ENCODE assay signal across 10 cellular contexts in genomic region chr13:28475916-28476725, GRCh38. TPM values are rescaled to one million over a fixed set of nuclear protein-coding genes. Genes with fewer than 3 reads are reported as not detected.
A peak's percentile ranks its signal among the peaks of the same experiment; 100 is the strongest.
DNase-seq lines count a peak whose midpoint lies in the region; ATAC-seq, FAIRE-seq and TF ChIP-seq lines count a peak whose summit lies in the region.
"Had no signal": no experiment of that assay in that cellular context is flagged by ENCODE, and none has a peak within 500 bp of the region (broad histone marks: within the 10 kb centered on the region; RNA-seq: fewer than 3 reads in every experiment).

No MANE protein-coding gene starts in this region.

- H3K27me3 ChIP-seq in IMR-90 (ENCODE audit: control insufficient read depth, insufficient read depth, low read length) = no peaks in the 10 kb centered on the region
- H3K27me3 ChIP-seq in K562 (ENCODE audit: control insufficient read depth in 2 of 2, insufficient read depth in 2 of 2, low read length in 2 of 2) = no peaks in the 10 kb centered on the region
- no peaks in the 10 kb centered on the region for H3K27me3 ChIP-seq in right lobe of liver
- no peaks in the 10 kb centered on the region for H3K27me3 ChIP-seq in BE2C

- peak overlapping the region; percentile 93 for H2BK120ac ChIP-seq in IMR-90 (ENCODE audit: low read depth, low read length)

- DNase-seq in AML-193 (lab: John Stamatoyannopoulos, UW) = peak; percentile 58 to 71
- DNase-seq in IMR-90 = peak; percentile 97
- peak in 1 of 4 experiments; percentile 52 for DNase-seq in K562 (ENCODE audit: extremely low read depth in 1 of 4, low spot score in 3 of 4)
- no peak for DNase-seq in right lobe of liver
- DNase-seq in D721Med (ENCODE audit: insufficient read length, low spot score) = no peak
- DNase-seq in BE2C = no peak
- no peak for DNase-seq in DMS79 (lab: John Stamatoyannopoulos, UW)
- DNase-seq: NCI-H2081 treated with DMSO at 0.1 percent for 48 hours; stimulated activated CD8-positive, alpha-beta memory T cell treated with anti-CD3 and anti-CD28 coated beads, Interleukin-4, amount 100 ng/mL, for 48 hours had no signal

- H2AK9ac ChIP-seq in IMR-90 (replicated peaks; ENCODE audit: low read depth, low read length, poor library complexity) = no peak overlapping the region

- H2AK5ac ChIP-seq in IMR-90 (ENCODE audit: low read depth, low read length) = peak overlapping the region; percentile 93

- H3K18ac ChIP-seq in IMR-90 (ENCODE audit: low read depth, low read length) = peak overlapping the region; percentile 92; the same call in 1 of the 2 replicates

- H3K56ac ChIP-seq in IMR-90 (ENCODE audit: extremely low read depth, insufficient read depth, low read length) = no peak overlapping the region; the same call in 1 of the 2 replicates

- H3K4me1 ChIP-seq in IMR-90 (ENCODE audit: control insufficient read depth, insufficient read depth, low read length) = peaks cover 14% of the 10 kb centered on the region
- H3K4me1 ChIP-seq in K562 (replicated peaks in 1 of 2; ENCODE audit: control insufficient read depth in 2 of 2, insufficient read depth in 2 of 2, low read length in 2 of 2) = peaks cover 0 to 20% of the 10 kb centered on the region in 2 experiments; a peak in 3 of 5 replicates
- no peaks in the 10 kb centered on the region for H3K4me1 ChIP-seq in right lobe of liver
- H3K4me1 ChIP-seq in BE2C = peaks cover 2% of the 10 kb centered on the region

- no peaks in the 10 kb centered on the region; the same call in 1 of the 2 replicates for H3K36me3 ChIP-seq in IMR-90 (ENCODE audit: control insufficient read depth, insufficient read depth, low read length)
- H3K36me3 ChIP-seq in K562 (ENCODE audit: control insufficient read depth, insufficient read depth, low read length) = no peaks in the 10 kb centered on the region
- no peaks in the 10 kb centered on the region for H3K36me3 ChIP-seq in right lobe of liver
- no peaks in the 10 kb centered on the region for H3K36me3 ChIP-seq in BE2C

- peak overlapping the region; percentile 69; the same call in 2 of the 3 replicates for H2BK15ac ChIP-seq in IMR-90 (ENCODE audit: low read depth, low read length)

- POLR2A ChIA-PET in IMR-90 (lab: Charles Lee; ENCODE audit: unreplicated experiment) = no interaction called here
- POLR2A ChIA-PET in K562 (lab: Yijun Ruan, JAX) = no interaction called here

- H3K9me1 ChIP-seq in IMR-90 (ENCODE audit: insufficient read depth, low read length) (peaks cover 10% of the 10 kb centered on the region), K562 (ENCODE audit: control insufficient read depth, insufficient read depth, low read length) (no peaks in the 10 kb centered on the region)

- H3K79me2 ChIP-seq in K562 (ENCODE audit: control insufficient read depth, insufficient read depth, low read length) = no peaks in the 10 kb centered on the region

- in situ Hi-C loops in IMR-90 (cut with MboI; ENCODE audit: low sequenced_read_pairs) (no loop called here), K562 (cut with MboI) (no loop called here)

- peak overlapping the region; percentile 99 for H2BK5ac ChIP-seq in IMR-90 (ENCODE audit: low read depth, low read length, poor library complexity, severe bottlenecking)

- peak overlapping the region; percentile 87 for H3K14ac ChIP-seq in IMR-90 (replicated peaks; ENCODE audit: low read depth, low read length)

- BruUV-seq in IMR-90 (replicated peaks; lab: Mats Ljungman, UMichigan) (no TSS peak), K562 (replicated peaks; lab: Mats Ljungman, UMichigan) (no TSS peak)

- H3K9me3 ChIP-seq in IMR-90 (ENCODE audit: control insufficient read depth, insufficient read depth, low read length) (no peaks in the 10 kb centered on the region), K562 (replicated peaks; ENCODE audit: control insufficient read depth, insufficient read depth, low read depth, low read length) (no peaks in the 10 kb centered on the region), right lobe of liver (no peaks in the 10 kb centered on the region), BE2C (no peaks in the 10 kb centered on the region)

- TF ChIP-seq RAD21 in IMR-90 (IDR thresholded peaks at IDR 0.05; ENCODE audit: low read length) (no peak), K562 (CRISPR knock-in tag; conservative IDR thresholded peaks at IDR 0.05 in 1 of 2, IDR thresholded peaks at IDR 0.05 in 1 of 2) (no peak)

- H4K8ac ChIP-seq in IMR-90 (ENCODE audit: low read depth in 2 of 2, low read length in 2 of 2) = peak overlapping the region; percentile 1 to 92; a peak in 3 of 4 replicates

- H3K27ac ChIP-seq in IMR-90 (ENCODE audit: insufficient read depth, low read length) (peak overlapping the region; percentile 63), K562 (ENCODE audit: extremely low read depth, low read depth, low read length) (peak overlapping the region; percentile 49; the same call in 1 of the 3 replicates), right lobe of liver (no peak overlapping the region)

- TF ChIP-seq EP300 in K562 (IDR thresholded peaks at IDR 0.05; ENCODE audit: low read length) = no peak

- peak overlapping the region; percentile 66; the same call in 1 of the 2 replicates for H4K5ac ChIP-seq in IMR-90 (ENCODE audit: low read depth, low read length)

- ATAC-seq in IMR-90 (ENCODE audit: low read depth) (peak; percentile 63), K562 (peak; percentile 67), right lobe of liver (peak in 3 of 4 donors; percentile 16 to 58 (median 51)), HG02981 (IDR thresholded peaks at IDR 0.05; ENCODE audit: unreplicated experiment) (no peak)

- CTCF ChIA-PET in IMR-90 (lab: Yijun Ruan, JAX) (no interaction called here), K562 (lab: Yijun Ruan, JAX; ENCODE audit: low intra/inter-chr PET ratio) (no interaction called here)

- intact Hi-C loops in IMR-90 (cut with micrococcal nuclease) (loop anchor here (5.0 kb wide), 5 partner anchors 139 to 339 kb away; partner anchors contain the start of gene PAN3), K562 (cut with micrococcal nuclease) (no loop called here), right lobe of liver (cut with DNase I) (no loop called here)

- peak overlapping the region; percentile 76 for H4K91ac ChIP-seq in IMR-90 (ENCODE audit: insufficient read depth, low read depth, low read length)

- WGBS in IMR-90 (ENCODE audit: extremely low coverage in 2 of 2, insufficient read length in 1 of 2), 2 experiments = no CpG with 5 or more reads among the region's 7 CpGs
- WGBS in K562 (ENCODE audit: insufficient coverage, low coverage, missing lambda C conversion rate) = 21% methylated on average over 7 of the region's 7 CpGs
- 56% methylated on average over 7 of the region's 7 CpGs for WGBS in right lobe of liver (ENCODE audit: insufficient coverage, low coverage, low lambda C conversion rate, missing lambda C conversion rate)

- H4K20me1 ChIP-seq in IMR-90 (ENCODE audit: insufficient read depth, low read length) = peaks cover 3% of the 10 kb centered on the region; the same call in 1 of the 2 replicates
- no peaks in the 10 kb centered on the region for H4K20me1 ChIP-seq in K562 (replicated peaks; ENCODE audit: control insufficient read depth, insufficient read depth, low read length)

- peak overlapping the region; percentile 97 for H3K4ac ChIP-seq in IMR-90 (ENCODE audit: low read depth, low read length)

- peaks cover 17 to 45% of the 10 kb centered on the region in 2 experiments for H3K79me1 ChIP-seq in IMR-90 (ENCODE audit: low read depth in 1 of 2, low read length in 2 of 2)

- H3K4me2 ChIP-seq in IMR-90 (ENCODE audit: low read depth, low read length) (peak overlapping the region; percentile 94), K562 (ENCODE audit: insufficient read depth, low read length) (no peak overlapping the region)

- dilution Hi-C loops in IMR-90 (cut with HindIII; ENCODE audit: low sequenced_read_pairs, unreplicated experiment) = no loop called here

- TF ChIP-seq CTCF in IMR-90 (conservative IDR thresholded peaks at IDR 0.05; ENCODE audit: low read depth, low read length) = no peak
- no peak for TF ChIP-seq CTCF in K562 (IDR thresholded peaks at IDR 0.05 in 2 of 3, conservative IDR thresholded peaks at IDR 0.05 in 1 of 3; ENCODE audit: insufficient read depth in 2 of 3, low read depth in 1 of 3, low read length in 3 of 3)
- no peak for TF ChIP-seq CTCF in right lobe of liver (IDR thresholded peaks at IDR 0.05)
- TF ChIP-seq CTCF in D721Med (IDR thresholded peaks at IDR 0.05; ENCODE audit: insufficient read depth, missing control alignments) = no peak
- no peak for TF ChIP-seq CTCF in BE2C (IDR thresholded peaks at IDR 0.05; ENCODE audit: low read depth, low read length)

- H3K4me3 ChIP-seq in IMR-90 (ENCODE audit: insufficient read depth, low read depth, low read length) = no peak overlapping the region
- H3K4me3 ChIP-seq in K562 = no peak overlapping the region
- H3K4me3 ChIP-seq in right lobe of liver = no peak overlapping the region
- H3K4me3 ChIP-seq in BE2C (ENCODE audit: low read depth, low read length) = no peak overlapping the region

- peak overlapping the region; percentile 94 for H2BK20ac ChIP-seq in IMR-90 (ENCODE audit: low read depth, low read length)

- no peak for TF ChIP-seq POLR2A in IMR-90 (IDR thresholded peaks at IDR 0.05; ENCODE audit: low read depth, low read length)
- no peak for TF ChIP-seq POLR2A in K562 (conservative IDR thresholded peaks at IDR 0.05)
- TF ChIP-seq POLR2A in right lobe of liver (IDR thresholded peaks at IDR 0.05) = no peak

- H3K9ac ChIP-seq in IMR-90 (ENCODE audit: low read depth, low read length) = no peak overlapping the region; the same call in 1 of the 2 replicates
- H3K9ac ChIP-seq in K562 (ENCODE audit: insufficient read depth in 1 of 2, low read depth in 2 of 2, low read length in 2 of 2) = no peak overlapping the region

- H3K23ac ChIP-seq in IMR-90 (ENCODE audit: low read depth, low read length) = peak overlapping the region; percentile 96

- H2AFZ ChIP-seq in IMR-90 (replicated peaks; ENCODE audit: low read length, poor library complexity) (peak overlapping the region; percentile 87), K562 (ENCODE audit: low read depth, low read length) (no peak overlapping the region)

- FAIRE-seq in K562 (lab: Jason Lieb, UNC) = peak; percentile 54
- no peak for FAIRE-seq in D721Med (lab: Jason Lieb, UNC)

RNA-seq across cellular contexts. Expression of gene FLT1, which starts 18.8 kb away (rescaled TPM):
- total RNA-seq in IMR-90 (2012; rRNA removed) (10.0 and 10.4 TPM in 2 replicates), K562 (2014; rRNA removed) (0.24 and 0.27 TPM in 2 replicates), K562 (2014; rRNA removed; fragmentation: Illumina TruSeq; extraction: Trizol) (0.19 and 0.22 TPM in 2 replicates), K562 (2015; rRNA removed; fragmentation: Illumina TruSeq; extraction: Trizol) (0.04 TPM in 2 replicates), K562 (2021) (0.22 and 0.40 TPM in 2 replicates), right lobe of liver (10 to 100 TPM; 10.6 to 66.4 (median 20.5) TPM)
- polyA plus RNA-seq in IMR-90 (2012; rRNA removed) (4.4 and 4.5 TPM in 2 replicates), K562 (2011; rRNA removed) (0.77 and 2.0 TPM in 2 replicates), K562 (2014; fragmentation: Illumina TruSeq; extraction: Trizol) (0.17 and 0.22 TPM in 2 replicates), K562 (2014; fragmentation: Nextera tagmentation; extraction: Ambion mirVana) (under 1 TPM; 0.04 to 0.10 TPM), K562 (2014; rRNA removed) (0.01 TPM in 1 of 2 replicates, not detected in the other)
- 1.6 and 2.5 TPM in 2 replicates for polyA plus RNA-seq in IMR-90 (2012; cell fraction: cytosol; rRNA removed)
- polyA plus RNA-seq in IMR-90 (2012; cell fraction: nucleus; rRNA removed; ENCODE audit: low replicate concordance) = 1.3 and 3.9 TPM in 2 replicates
- total RNA-seq in K562 (2011; cell fraction: chromatin; rRNA removed; ENCODE audit: low replicate concordance) = 2.9 and 4.1 TPM in 2 replicates
- total RNA-seq in K562 (2011; cell fraction: nucleolus; rRNA removed) = 1.3 and 1.7 TPM in 2 replicates
- total RNA-seq in K562 (2011; cell fraction: nucleoplasm; rRNA removed) = 1.5 and 3.1 TPM in 2 replicates
- 0.37 and 0.45 TPM in 2 replicates for polyA plus RNA-seq in K562 (2011; cell fraction: cytosol; rRNA removed)
- polyA plus RNA-seq in K562 (2011; cell fraction: nucleus; rRNA removed) = 0.97 and 1.0 TPM in 2 replicates
- 0.60 and 0.91 TPM in 2 replicates for polyA plus RNA-seq in K562 (2012)
- polyA minus RNA-seq in K562 (2011; rRNA and poly(A)+ RNA removed) = 2.5 and 4.0 TPM in 2 replicates
- polyA minus RNA-seq in K562 (2011; cell fraction: cytosol; rRNA and poly(A)+ RNA removed) = 0.55 and 1.4 TPM in 2 replicates
- 0.56 and 0.81 TPM in 2 replicates for polyA minus RNA-seq in K562 (2011; cell fraction: nucleus; rRNA and poly(A)+ RNA removed)
- 0.79 TPM for polyA plus RNA-seq in BE2C (2012; ENCODE audit: insufficient read depth, insufficient read length, low read depth)

Comparison
In these comparisons a context has a peak if more than half of its experiments do, and no peak if none do; other contexts are left out.
1. DNase-seq: peak in AML-193 (2 of 2) and IMR-90 (single experiment); none in right lobe of liver (0 of 3), D721Med (single experiment), BE2C (single experiment) and DMS79 (single experiment).
2. H3K27ac ChIP-seq: peak in IMR-90 (single experiment) and K562 (single experiment); none in right lobe of liver (0 of 3).